In the genomic region with DNA sequence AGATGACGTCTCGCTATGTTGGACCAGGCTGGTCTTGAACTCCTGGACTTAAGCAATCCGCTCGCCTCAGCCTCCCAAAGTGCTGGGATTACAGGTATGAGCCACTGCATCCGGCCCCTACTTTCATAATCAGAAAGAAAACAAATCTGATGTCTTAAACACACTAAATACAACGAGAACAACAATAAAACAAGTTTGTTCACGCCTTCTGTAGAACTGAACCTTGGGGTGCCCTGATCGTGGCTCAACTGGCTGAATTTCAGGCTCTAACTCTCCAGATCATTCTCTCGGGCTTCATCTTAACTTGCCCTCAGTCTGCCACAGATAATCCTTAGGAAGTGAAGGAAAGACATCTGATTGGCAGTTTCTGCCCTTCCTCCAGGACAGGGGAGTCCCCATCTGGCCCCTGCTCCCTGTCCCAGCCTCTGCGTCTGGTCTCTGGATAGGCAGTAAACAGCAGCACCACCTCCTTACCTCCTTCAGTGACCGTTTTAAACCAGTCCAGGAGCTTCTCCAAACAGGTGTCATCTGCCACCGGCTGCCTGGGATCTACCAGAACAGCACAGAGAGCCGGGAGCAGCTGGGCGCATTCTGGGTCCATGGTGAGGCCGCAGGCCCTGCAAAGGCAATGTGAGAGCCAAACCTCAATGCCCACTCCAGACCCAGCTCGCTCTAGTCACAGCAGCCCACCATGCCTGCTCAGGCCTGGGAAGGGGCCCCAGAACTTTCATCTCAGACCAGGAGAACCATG, we compare ENCODE assay signal across 8 cellular contexts. TPM values are rescaled to one million over a fixed set of nuclear protein-coding genes. Genes with fewer than 3 reads are reported as not detected.
DNase-seq lines count a peak whose midpoint lies in the region; ATAC-seq, FAIRE-seq and TF ChIP-seq lines count a peak whose summit lies in the region.

No MANE protein-coding gene starts in this region.

- no peak overlapping the region for H3K27ac ChIP-seq in astrocyte (ENCODE audit: low read depth, low read length)
- H3K27ac ChIP-seq in vagina: peak overlapping the region; percentile 95

- H3K4me1 Mint-ChIP-seq in astrocyte (ENCODE audit: low read depth, unreplicated experiment) (peaks cover 3% of the 10 kb centered on the region), memory B cell (peaks cover 16% of the 10 kb centered on the region)

- H3K36me3 ChIP-seq in astrocyte (ENCODE audit: insufficient read depth, low read length) (no peaks in the 10 kb centered on the region), vagina (peaks cover 0 to 8% of the 10 kb centered on the region in 2 donors)

- intact Hi-C loops in cardiac septum (cut with DNase I): no loop called here
- intact Hi-C loops in left cardiac atrium (cut with DNase I): loop anchor here in 1 of 2 donors (5.0 kb wide), 1 partner anchor 72 kb away; no protein-coding TSS in a partner anchor
- intact Hi-C loops in vagina (cut with DNase I): loop anchor here (10.0 kb wide), 1 partner anchor 81 kb away; the partner anchor contains the start of gene TTYH3

- H3K27me3 Mint-ChIP-seq in astrocyte (ENCODE audit: low read depth, unreplicated experiment): no peaks in the 10 kb centered on the region
- H3K27me3 Mint-ChIP-seq in memory B cell: no peaks in the 10 kb centered on the region

- H3K4me3 ChIP-seq in astrocyte (ENCODE audit: insufficient read depth, low read depth, low read length): peak overlapping the region; percentile 78
- H3K4me3 ChIP-seq in vagina: peak overlapping the region; percentile 68 to 74

- H3K36me3 Mint-ChIP-seq in astrocyte (ENCODE audit: low read depth, unreplicated experiment): peaks cover 2% of the 10 kb centered on the region
- peaks cover 9% of the 10 kb centered on the region for H3K36me3 Mint-ChIP-seq in memory B cell

- H3K27me3 ChIP-seq in astrocyte (ENCODE audit: insufficient read depth, low read length): no peaks in the 10 kb centered on the region
- no peaks in the 10 kb centered on the region for H3K27me3 ChIP-seq in vagina

- H3K27ac Mint-ChIP-seq in astrocyte (ENCODE audit: unreplicated experiment) (peak overlapping the region; percentile 41), memory B cell (peak overlapping the region; percentile 70)

- H3K4me1 ChIP-seq in astrocyte (ENCODE audit: insufficient read depth, low read length): peaks cover 13% of the 10 kb centered on the region
- H3K4me1 ChIP-seq in vagina: peaks cover 41% of the 10 kb centered on the region

- H2AFZ ChIP-seq in astrocyte (ENCODE audit: low read depth, low read length): no peak overlapping the region

- peak; percentile 63 for DNase-seq in cardiac septum (ENCODE audit: low spot score)
- no peak for DNase-seq in left cardiac atrium
- DNase-seq in astrocyte (ENCODE audit: low read depth): no peak
- DNase-seq in memory B cell (ENCODE audit: low spot score in 2 of 2): no peak
- no peak for DNase-seq in vagina (ENCODE audit: extremely low spot score in 2 of 2)
- DNase-seq in HuH-7.5 (ENCODE audit: low spot score): no peak
- DNase-seq in stimulated activated CD8-positive, alpha-beta memory T cell treated with anti-CD3 and anti-CD28 coated beads, Interleukin-4, amount 100 ng/mL, for 48 hours: no peak
- DNase-seq in activated CD8-positive, alpha-beta memory T cell treated with anti-CD3 and anti-CD28 coated beads, Interleukin-2, amount 50 U/mL, for 4 hours: no peak

- H3K4me2 ChIP-seq in astrocyte (ENCODE audit: low read length): peak overlapping the region; percentile 91

- TF ChIP-seq POLR2A in vagina (IDR thresholded peaks at IDR 0.05): no peak

- peaks cover 13% of the 10 kb centered on the region for H3K79me2 ChIP-seq in astrocyte (ENCODE audit: insufficient read depth, low read length)

- H3K4me3 Mint-ChIP-seq in astrocyte (ENCODE audit: unreplicated experiment) (peak overlapping the region; percentile 84), memory B cell (peak overlapping the region; percentile 87)

- no peaks in the 10 kb centered on the region for H3K9me3 ChIP-seq in astrocyte (ENCODE audit: insufficient read depth, low read depth, low read length)
- no peaks in the 10 kb centered on the region for H3K9me3 ChIP-seq in vagina

- no peak for FAIRE-seq in astrocyte (lab: Jason Lieb, UNC)

- H4K20me1 ChIP-seq in astrocyte (ENCODE audit: insufficient read depth, low read length): peaks cover 20% of the 10 kb centered on the region

- H3K9me3 Mint-ChIP-seq in astrocyte (ENCODE audit: unreplicated experiment) (no peaks in the 10 kb centered on the region), memory B cell (no peaks in the 10 kb centered on the region)

- TF ChIP-seq CTCF in astrocyte (IDR thresholded peaks at IDR 0.05; ENCODE audit: insufficient read depth, low read depth, low read length) (no peak), vagina (IDR thresholded peaks at IDR 0.05) (no peak)

- ATAC-seq in left cardiac atrium (no peak), memory B cell (ENCODE audit: low read depth) (no peak)

- peak overlapping the region; percentile 98 for H3K9ac ChIP-seq in astrocyte (ENCODE audit: low read length)

RNA-seq across cellular contexts. Expression of gene BRAT1, which starts 1.3 kb away (rescaled TPM):
- 12.8 TPM for total RNA-seq in cardiac septum
- total RNA-seq in left cardiac atrium: 10 to 100 TPM; 14.6 to 17.6 TPM
- total RNA-seq in astrocyte: 18.7 and 19.7 TPM in 2 replicates
- 66.0 TPM for total RNA-seq in vagina

RNA-seq across cellular contexts. Expression of gene IQCE, which starts 4.8 kb away (rescaled TPM):
- 13.3 TPM for total RNA-seq in cardiac septum
- 10 to 100 TPM; 11.5 to 12.0 TPM for total RNA-seq in left cardiac atrium
- total RNA-seq in astrocyte: 13.1 and 13.8 TPM in 2 replicates
- total RNA-seq in vagina: 5.2 TPM

RNA-seq across cellular contexts. Expression of gene LFNG, which starts 34.4 kb away (rescaled TPM):
- 6.2 TPM for total RNA-seq in cardiac septum
- total RNA-seq in left cardiac atrium: 1 to 10 TPM; 8.7 to 9.2 TPM
- total RNA-seq in astrocyte: 58.6 and 76.9 TPM in 2 replicates
- total RNA-seq in vagina: 36.8 TPM
